ENCODE assay signal across 11 cellular contexts in genomic region chr2:101706819-101707177, GRCh38. TPM values are rescaled to one million over a fixed set of nuclear protein-coding genes. Genes with fewer than 3 reads are reported as not detected.
DNase-seq lines count a peak whose midpoint lies in the region; ATAC-seq and TF ChIP-seq lines count a peak whose summit lies in the region.
"Had no signal": no experiment of that assay in that cellular context is flagged by ENCODE, and none has a peak within 500 bp of the region (broad histone marks: within the 10 kb centered on the region; RNA-seq: fewer than 3 reads in every experiment).

No MANE protein-coding gene starts in this region.

- H3K4me3 ChIP-seq in SK-N-SH (ENCODE audit: low read depth in 2 of 2, low read length in 1 of 2): no peak overlapping the region
- H3K4me3 ChIP-seq in SU-DHL-6 (ENCODE audit: insufficient read depth, low read length, poor library complexity, severe bottlenecking): peak overlapping the region; percentile 37
- no peak overlapping the region for H3K4me3 ChIP-seq in neutrophil (ENCODE audit: low read depth in 1 of 2, low read length in 1 of 2)
- H3K4me3 ChIP-seq in sigmoid colon: no peak overlapping the region
- H3K4me3 ChIP-seq: coronary artery had no signal

- intact Hi-C loops in sigmoid colon (cut with DNase I): no loop called here

- CTCF ChIA-PET in SK-N-SH (lab: Yijun Ruan, JAX): interaction anchor here (0.7 kb wide), 1 partner anchor 64 kb away, joined by 3 read pairs; no protein-coding TSS in a partner anchor

- H3K79me2 ChIP-seq in SK-N-SH (ENCODE audit: insufficient read depth): peaks cover 100% of the 10 kb centered on the region
- peaks cover 88% of the 10 kb centered on the region for H3K79me2 ChIP-seq in SU-DHL-6 (ENCODE audit: insufficient read depth, low read length)

- H3K9me3 ChIP-seq in SK-N-SH: no peaks in the 10 kb centered on the region
- H3K9me3 ChIP-seq in SU-DHL-6 (ENCODE audit: insufficient read depth, low read length): no peaks in the 10 kb centered on the region
- no peaks in the 10 kb centered on the region for H3K9me3 ChIP-seq in neutrophil
- no peaks in the 10 kb centered on the region for H3K9me3 ChIP-seq in sigmoid colon

- DNase-seq in SK-N-SH: no peak
- no peak for DNase-seq in occipital lobe (lab: John Stamatoyannopoulos, UW)
- DNase-seq in DMS153 treated with DMSO at 0.1 percent for 48 hours (lab: John Stamatoyannopoulos, UW; ENCODE audit: unreplicated experiment): no peak
- no peak for DNase-seq in sigmoid colon
- DNase-seq: NCI-H1092 treated with DMSO at 0.1 percent for 48 hours had no signal

- no peak overlapping the region for H2AFZ ChIP-seq in SK-N-SH (ENCODE audit: low read depth)
- H2AFZ ChIP-seq in SU-DHL-6 (ENCODE audit: low read depth, low read length, severe bottlenecking): no peak overlapping the region

- 62% methylated on average over 1 of the region's 1 CpG for WGBS in SK-N-SH (ENCODE audit: low lambda C conversion rate)
- WGBS in sigmoid colon, 2 donors: 40 to 83% methylated on average over 1 of the region's 1 CpG

- no peak for TF ChIP-seq POLR2A in sigmoid colon (IDR thresholded peaks at IDR 0.05)

- TF ChIP-seq RAD21 in SK-N-SH (IDR thresholded peaks at IDR 0.05; ENCODE audit: low read length): no peak

- no peak for ATAC-seq in SK-N-SH treated with all-trans-retinoic acid at 6 μM for 48 hours
- peak; percentile 69 for ATAC-seq in HG02623 (IDR thresholded peaks at IDR 0.05; ENCODE audit: unreplicated experiment)

- TF ChIP-seq EP300 in SK-N-SH (IDR thresholded peaks at IDR 0.05; ENCODE audit: borderline replicate concordance in 1 of 2, low read depth in 1 of 2, low read length in 1 of 2): no peak
- no peak for TF ChIP-seq EP300 in sigmoid colon (IDR thresholded peaks at IDR 0.05)

- H3K4me2 ChIP-seq in SK-N-SH (0 out of 2 replicates have a peak overlapping the region, but pooled peaks have one; percentile 29), SU-DHL-6 (ENCODE audit: low read depth, low read length, poor library complexity, severe bottlenecking) (peak overlapping the region; percentile 90)

- peaks cover 82% of the 10 kb centered on the region for H4K20me1 ChIP-seq in SK-N-SH (ENCODE audit: insufficient read depth)
- H4K20me1 ChIP-seq in SU-DHL-6 (ENCODE audit: low read depth, low read length): no peaks in the 10 kb centered on the region

- H3F3A ChIP-seq in SK-N-SH (replicated peaks; ENCODE audit: insufficient read depth) (peaks cover 17% of the 10 kb centered on the region), SU-DHL-6 (ENCODE audit: insufficient read depth) (peaks cover 73% of the 10 kb centered on the region)

- POLR2A ChIA-PET in SK-N-SH (lab: Yijun Ruan, JAX): interaction anchor here (0.6 kb wide), 1 partner anchor 100 kb away, joined by 6 read pairs; no protein-coding TSS in a partner anchor

- H3K9me2 ChIP-seq in SK-N-SH (no peaks in the 10 kb centered on the region), SU-DHL-6 (replicated peaks; ENCODE audit: insufficient read depth, low read length) (no peaks in the 10 kb centered on the region)

- peaks cover 13 to 57% of the 10 kb centered on the region in 2 experiments for H3K4me1 ChIP-seq in SK-N-SH (ENCODE audit: control insufficient read depth in 1 of 2, insufficient read depth in 2 of 2, low read depth in 1 of 2, low read length in 1 of 2)
- peaks cover 76 to 92% of the 10 kb centered on the region in 2 experiments for H3K4me1 ChIP-seq in neutrophil (ENCODE audit: control insufficient read depth in 1 of 2, insufficient read depth in 1 of 2, low read depth in 1 of 2, low read length in 1 of 2)
- peaks cover 0 to 78% (median 58%) of the 10 kb centered on the region in 4 donors for H3K4me1 ChIP-seq in sigmoid colon

- H3K27ac ChIP-seq in SK-N-SH (ENCODE audit: low read depth in 2 of 2, low read length in 1 of 2) (peak overlapping the region in 1 of 2 experiments; percentile 30; a peak in 2 of 4 replicates), SU-DHL-6 (ENCODE audit: low read depth, low read length) (peak overlapping the region; percentile 100), neutrophil (peak overlapping the region; percentile 60), sigmoid colon (no peak overlapping the region)
- H3K27ac ChIP-seq: 22Rv1, coronary artery had no signal

- H3K9ac ChIP-seq in SK-N-SH: no peak overlapping the region
- peak overlapping the region; percentile 81 for H3K9ac ChIP-seq in SU-DHL-6 (ENCODE audit: low read length)

- peaks cover 3 to 22% of the 10 kb centered on the region in 2 experiments for H3K36me3 ChIP-seq in SK-N-SH (replicated peaks in 1 of 2; ENCODE audit: control insufficient read depth in 1 of 2, insufficient read depth in 2 of 2, low read length in 1 of 2)
- no peaks in the 10 kb centered on the region for H3K36me3 ChIP-seq in SU-DHL-6 (ENCODE audit: low read length)
- peaks cover 9% of the 10 kb centered on the region for H3K36me3 ChIP-seq in neutrophil
- H3K36me3 ChIP-seq in sigmoid colon: no peaks in the 10 kb centered on the region

- TF ChIP-seq CTCF in SK-N-SH (IDR thresholded peaks at IDR 0.05) (no peak), SU-DHL-6 (IDR thresholded peaks at IDR 0.05; ENCODE audit: insufficient read depth, low read length, poor library complexity, severe bottlenecking) (no peak), neutrophil (IDR thresholded peaks at IDR 0.05) (no peak), sigmoid colon (IDR thresholded peaks at IDR 0.05) (no peak)

- H3K27me3 ChIP-seq in SK-N-SH (ENCODE audit: insufficient read depth) (no peaks in the 10 kb centered on the region), SU-DHL-6 (ENCODE audit: low read length) (no peaks in the 10 kb centered on the region), neutrophil (no peaks in the 10 kb centered on the region), sigmoid colon (no peaks in the 10 kb centered on the region)

TF ChIP-seq in SK-N-SH, 30 proteins besides CTCF, POLR2A, EP300 and RAD21 (continues in another document):
- TF ChIP-seq JUND (IDR thresholded peaks at IDR 0.05): no peak
- TF ChIP-seq YY1 (IDR thresholded peaks at IDR 0.05; ENCODE audit: low read depth): no peak
- no peak for TF ChIP-seq FOXM1 (IDR thresholded peaks at IDR 0.05; ENCODE audit: low read depth)
- TF ChIP-seq FOXJ3 (CRISPR knock-in tag; IDR thresholded peaks at IDR 0.05): no peak
- TF ChIP-seq USF1 (IDR thresholded peaks at IDR 0.05; ENCODE audit: borderline replicate concordance, low read depth): no peak
- no peak for TF ChIP-seq RFX5 (IDR thresholded peaks at IDR 0.05; ENCODE audit: low read length)
- no peak for TF ChIP-seq SMC3 (IDR thresholded peaks at IDR 0.05; ENCODE audit: low read depth, low read length)
- TF ChIP-seq GATA2 (CRISPR knock-in tag; IDR thresholded peaks at IDR 0.05): no peak
- TF ChIP-seq PBX3 (IDR thresholded peaks at IDR 0.05): no peak
- TF ChIP-seq MXI1 (IDR thresholded peaks at IDR 0.05; ENCODE audit: low read depth, low read length): no peak

TF ChIP-seq in SK-N-SH treated with all-trans-retinoic acid at 6 μM for 48 hours, 23 proteins besides CTCF, POLR2A, EP300 and RAD21 (continues in another document):
- TF ChIP-seq TSHZ2 (CRISPR knock-in tag; IDR thresholded peaks at IDR 0.05): no peak
- no peak for TF ChIP-seq ISL1 (CRISPR knock-in tag; IDR thresholded peaks at IDR 0.05)
- no peak for TF ChIP-seq ZFP3 (CRISPR knock-in tag; IDR thresholded peaks at IDR 0.05)
- no peak for TF ChIP-seq ESRRG (CRISPR knock-in tag; IDR thresholded peaks at IDR 0.05)
- TF ChIP-seq TCF4 (CRISPR knock-in tag; IDR thresholded peaks at IDR 0.05; ENCODE audit: borderline replicate concordance): no peak
- no peak for TF ChIP-seq RARB (CRISPR knock-in tag; IDR thresholded peaks at IDR 0.05)
- no peak for TF ChIP-seq POU6F1 (CRISPR knock-in tag; IDR thresholded peaks at IDR 0.05; ENCODE audit: borderline replicate concordance, low read depth)
- no peak for TF ChIP-seq ZNF8 (CRISPR knock-in tag; IDR thresholded peaks at IDR 0.05)
- TF ChIP-seq OSR1 (CRISPR knock-in tag; IDR thresholded peaks at IDR 0.05): no peak
- no peak for TF ChIP-seq ZC3H10 (CRISPR knock-in tag; IDR thresholded peaks at IDR 0.05)

RNA-seq across cellular contexts. Expression of gene MAP4K4, which starts 9.3 kb away (rescaled TPM):
- 68.5 and 72.9 TPM in 2 replicates for polyA plus RNA-seq in SK-N-SH (2012; rRNA removed)
- polyA plus RNA-seq in SK-N-SH (2012; cell fraction: cytosol; rRNA removed): 72.8 and 73.6 TPM in 2 replicates
- 94.7 and 115 TPM in 2 replicates for polyA plus RNA-seq in SK-N-SH (2012; cell fraction: nucleus; rRNA removed)
- total RNA-seq in occipital lobe: 165 TPM
- total RNA-seq in sigmoid colon: 10 to 100 TPM; 37.2 to 62.9 (median 48.9) TPM
- 10 to 100 TPM in 2 of 3 donors, 1 to 10 TPM in 1; 8.8 to 28.6 (median 11.4) TPM for polyA plus RNA-seq in sigmoid colon

Comparison
In these comparisons a context has a peak if more than half of its experiments do, and no peak if none do; other contexts are left out.
1. H3K27ac ChIP-seq: peak in SU-DHL-6 (single experiment) and neutrophil (single experiment); none in sigmoid colon (0 of 4).